In genomic region chr12:54004841-54005530, GRCh38 we compare ENCODE assay signal across 1 cellular context.
A peak's percentile ranks its signal among the peaks of the same experiment; 100 is the strongest.
TF ChIP-seq lines count a peak whose summit lies in the region.

No MANE protein-coding gene starts in this region.

TF ChIP-seq in K562, 482 proteins besides CTCF, POLR2A, EP300 and RAD21:
- TF ChIP-seq POLR2G (IDR thresholded peaks at IDR 0.05; ENCODE audit: low read depth, low read length), result peak; percentile 27; the same call in 1 of the 2 replicates
- TF ChIP-seq ETS1 (conservative IDR thresholded peaks at IDR 0.05; ENCODE audit: control insufficient read depth, low read depth, low read length), result no peak
- no peak for TF ChIP-seq ZNF586 (CRISPR knock-in tag; conservative IDR thresholded peaks at IDR 0.05)
- TF ChIP-seq TGIF2 (CRISPR knock-in tag; IDR thresholded peaks at IDR 0.05), result no peak
- no peak for TF ChIP-seq PTRF (tag; IDR thresholded peaks at IDR 0.05)
